In the genomic region with DNA sequence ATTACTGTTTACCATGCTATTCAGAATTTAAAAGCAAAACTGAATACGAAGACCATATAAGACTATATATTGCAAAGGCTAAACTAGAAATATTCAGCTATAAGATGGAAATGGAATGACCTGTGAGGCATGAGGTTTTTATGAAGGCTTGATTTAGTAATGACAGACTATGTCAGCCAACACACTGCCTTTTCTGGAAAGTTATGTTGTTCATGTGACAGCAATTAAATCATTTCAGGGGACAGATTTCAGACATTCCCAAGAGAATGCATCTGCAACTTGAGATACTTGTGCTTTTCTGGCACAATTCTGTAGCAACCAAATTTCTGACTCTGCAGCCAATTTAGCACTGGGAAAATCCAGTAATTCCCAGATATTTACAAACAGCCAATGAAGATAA, we compare ENCODE assay signal across 23 cellular contexts. TPM values are rescaled to one million over a fixed set of nuclear protein-coding genes. Genes with fewer than 3 reads are reported as not detected.
DNase-seq lines count a peak whose midpoint lies in the region; ATAC-seq and TF ChIP-seq lines count a peak whose summit lies in the region.
"Had no signal": no experiment of that assay in that cellular context is flagged by ENCODE, and none has a peak within 500 bp of the region (broad histone marks: within the 10 kb centered on the region; RNA-seq: fewer than 3 reads in every experiment).

No MANE protein-coding gene starts in this region.

- TF ChIP-seq POLR2A in body of pancreas (IDR thresholded peaks at IDR 0.05) (no peak), gastrocnemius medialis (IDR thresholded peaks at IDR 0.05) (no peak)

- H3K9me3 ChIP-seq in body of pancreas (no peaks in the 10 kb centered on the region), gastrocnemius medialis (no peaks in the 10 kb centered on the region)
- H3K9me3 ChIP-seq: esophagus squamous epithelium had no signal

- intact Hi-C loops in body of pancreas (cut with DNase I), result no loop called here
- intact Hi-C loops in left ventricle myocardium superior (cut with micrococcal nuclease), result no loop called here
- intact Hi-C loops in gastrocnemius medialis (cut with DNase I; ENCODE audit: low total_unique reads), result no loop called here

- H3K27ac ChIP-seq in body of pancreas (peak overlapping the region; percentile 49 to 94 (median 70)), gastrocnemius medialis (peak overlapping the region; percentile 57 to 73 (median 64))
- H3K27ac ChIP-seq: HL-60 had no signal

- H3K9me3 Mint-ChIP-seq in activated naive CD8-positive, alpha-beta T cell treated with anti-CD3 and anti-CD28 coated beads for 36 hours, result no peaks in the 10 kb centered on the region
- H3K9me3 Mint-ChIP-seq: activated CD4-positive, alpha-beta memory T cell treated with anti-CD3 and anti-CD28 coated beads for 36 hours; activated naive CD8-positive, alpha-beta T cell treated with anti-CD3 and anti-CD28 coated beads, Interleukin-2, amount 50 U/mL, for 24 hours; CD14-positive monocyte had no signal

- H3K4me3 ChIP-seq in body of pancreas (no peak overlapping the region), gastrocnemius medialis (no peak overlapping the region)
- H3K4me3 ChIP-seq: esophagus squamous epithelium had no signal

- in situ Hi-C loops in gastrocnemius medialis (cut with MboI; ENCODE audit: low sequenced_read_pairs in 4 of 4) (no loop called here), GM13977 (cut with MboI; ENCODE audit: low pct_unique_long_range_greater_than_20kb, low sequenced_read_pairs, unreplicated experiment) (loop anchor here (25.0 kb wide), 1 partner anchor 175 kb away; no protein-coding TSS in a partner anchor)

- no peak for TF ChIP-seq CTCF in body of pancreas (IDR thresholded peaks at IDR 0.05)
- TF ChIP-seq CTCF in gastrocnemius medialis (IDR thresholded peaks at IDR 0.05 in 4 of 5, conservative IDR thresholded peaks at IDR 0.05 in 1 of 5), result no peak
- TF ChIP-seq CTCF in GM13977 (IDR thresholded peaks at IDR 0.05; ENCODE audit: extremely low read depth, insufficient read depth, missing control alignments), result no peak
- no peak for TF ChIP-seq CTCF in GM10266 (IDR thresholded peaks at IDR 0.05; ENCODE audit: control insufficient read depth, insufficient read depth, low read depth, missing control alignments)

- peaks cover under 1% of the 10 kb centered on the region for H3K4me1 Mint-ChIP-seq in activated naive CD8-positive, alpha-beta T cell treated with anti-CD3 and anti-CD28 coated beads for 36 hours
- H3K4me1 Mint-ChIP-seq: activated naive CD8-positive, alpha-beta T cell treated with anti-CD3 and anti-CD28 coated beads, Interleukin-2, amount 50 U/mL, for 24 hours had no signal

- ATAC-seq in body of pancreas (no peak), left ventricle myocardium superior (peak; percentile 53), gastrocnemius medialis (peak; percentile 53 to 85), HG03196 (IDR thresholded peaks at IDR 0.05; ENCODE audit: unreplicated experiment) (no peak)
- ATAC-seq: activated CD4-positive, CD25-positive, alpha-beta regulatory T cell treated with anti-CD3 and anti-CD28 coated beads, Interleukin-2, amount 50 U/mL, for 24 hours; activated naive CD8-positive, alpha-beta T cell treated with anti-CD3 and anti-CD28 coated beads, Interleukin-2, amount 50 U/mL, for 24 hours had no signal

- H3K27ac Mint-ChIP-seq in activated naive CD8-positive, alpha-beta T cell treated with anti-CD3 and anti-CD28 coated beads for 36 hours, result no peak overlapping the region
- H3K27ac Mint-ChIP-seq: activated CD4-positive, alpha-beta memory T cell treated with anti-CD3 and anti-CD28 coated beads for 36 hours; activated naive CD8-positive, alpha-beta T cell treated with anti-CD3 and anti-CD28 coated beads, Interleukin-2, amount 50 U/mL, for 24 hours; CD14-positive monocyte had no signal

- H3K27me3 Mint-ChIP-seq in activated naive CD8-positive, alpha-beta T cell treated with anti-CD3 and anti-CD28 coated beads for 36 hours, result peaks cover 35% of the 10 kb centered on the region

- no peak for DNase-seq in body of pancreas
- DNase-seq in left ventricle myocardium superior, result no peak
- no peak for DNase-seq in gastrocnemius medialis
- no peak for DNase-seq in activated naive CD8-positive, alpha-beta T cell treated with anti-CD3 and anti-CD28 coated beads for 36 hours
- no peak for DNase-seq in GM13977 (ENCODE audit: low spot score)
- no peak for DNase-seq in GM10266 (ENCODE audit: extremely low spot score)
- DNase-seq: activated CD4-positive, alpha-beta memory T cell treated with anti-CD3 and anti-CD28 coated beads for 36 hours; activated effector memory CD4-positive, alpha-beta T cell treated with Interleukin-2 at 50 U/mL for 16 hours; activated naive CD8-positive, alpha-beta T cell treated with anti-CD3 and anti-CD28 coated beads, Interleukin-2, amount 50 U/mL, for 24 hours; cortex of kidney; esophagus squamous epithelium; H7; NCI-H1092; NCI-H1930; NCI-H226; NCI-H748 treated with DMSO at 0.1 percent for 48 hours; SHP77 treated with DMSO at 0.1 percent for 48 hours; stimulated activated CD4-positive, alpha-beta T cell treated with anti-CD3 and anti-CD28 coated beads, Interleukin-1b, Interleukin-23, amount 100 ng/mL, for 48 hours; SW 1271 had no signal

- no peaks in the 10 kb centered on the region for H3K36me3 Mint-ChIP-seq in activated naive CD8-positive, alpha-beta T cell treated with anti-CD3 and anti-CD28 coated beads for 36 hours
- H3K36me3 Mint-ChIP-seq: activated CD4-positive, alpha-beta memory T cell treated with anti-CD3 and anti-CD28 coated beads for 36 hours; CD14-positive monocyte had no signal

- H3K36me3 ChIP-seq in body of pancreas (replicated peaks in 1 of 2; ENCODE audit: insufficient read depth in 1 of 2, low read depth in 2 of 2) (no peaks in the 10 kb centered on the region), gastrocnemius medialis (no peaks in the 10 kb centered on the region)
- H3K36me3 ChIP-seq: esophagus squamous epithelium had no signal

- WGBS in body of pancreas, 2 donors, result 30 to 31% methylated on average over 1 of the region's 1 CpG

- H3K4me1 ChIP-seq in body of pancreas (peaks cover 95% of the 10 kb centered on the region), gastrocnemius medialis (peaks cover 18 to 23% of the 10 kb centered on the region in 2 donors)

- H3K27me3 ChIP-seq in body of pancreas (no peaks in the 10 kb centered on the region), gastrocnemius medialis (no peaks in the 10 kb centered on the region)

- H3K4me3 Mint-ChIP-seq in activated naive CD8-positive, alpha-beta T cell treated with anti-CD3 and anti-CD28 coated beads for 36 hours, result no peak overlapping the region
- H3K4me3 Mint-ChIP-seq: activated CD4-positive, alpha-beta memory T cell treated with anti-CD3 and anti-CD28 coated beads for 36 hours; activated naive CD8-positive, alpha-beta T cell treated with anti-CD3 and anti-CD28 coated beads, Interleukin-2, amount 50 U/mL, for 24 hours had no signal

RNA-seq across cellular contexts. Expression of gene GATM, which starts 8.6 kb away (rescaled TPM):
- 1,000 to 10,000 TPM; 1,064 to 1,447 TPM for total RNA-seq in body of pancreas
- total RNA-seq in left ventricle myocardium superior, result 56.4 TPM
- total RNA-seq in gastrocnemius medialis, result 10 to 100 TPM; 18.0 to 92.1 (median 35.3) TPM
- total RNA-seq in activated naive CD8-positive, alpha-beta T cell treated with anti-CD3 and anti-CD28 coated beads for 36 hours, result 1 to 10 TPM; 4.9 to 5.0 TPM

Comparison
In these comparisons a context has a peak if more than half of its experiments do, and no peak if none do; other contexts are left out.
1. ATAC-seq: peak in left ventricle myocardium superior (single experiment) and gastrocnemius medialis (2 of 2); none in body of pancreas (single experiment) and HG03196 (single experiment).
2. RNA of gene GATM, which starts 8.6 kb away (total RNA-seq): 1,064 to 1,447 TPM in body of pancreas; 56.4 TPM in left ventricle myocardium superior (single experiment), 18.0 to 92.1 TPM in gastrocnemius medialis and 4.9 to 5.0 TPM in activated naive CD8-positive, alpha-beta T cell treated with anti-CD3 and anti-CD28 coated beads for 36 hours; every median in the first group is over 10 times any median in the second.